ENCODE assay signal across 22 cellular contexts in the genomic region with DNA sequence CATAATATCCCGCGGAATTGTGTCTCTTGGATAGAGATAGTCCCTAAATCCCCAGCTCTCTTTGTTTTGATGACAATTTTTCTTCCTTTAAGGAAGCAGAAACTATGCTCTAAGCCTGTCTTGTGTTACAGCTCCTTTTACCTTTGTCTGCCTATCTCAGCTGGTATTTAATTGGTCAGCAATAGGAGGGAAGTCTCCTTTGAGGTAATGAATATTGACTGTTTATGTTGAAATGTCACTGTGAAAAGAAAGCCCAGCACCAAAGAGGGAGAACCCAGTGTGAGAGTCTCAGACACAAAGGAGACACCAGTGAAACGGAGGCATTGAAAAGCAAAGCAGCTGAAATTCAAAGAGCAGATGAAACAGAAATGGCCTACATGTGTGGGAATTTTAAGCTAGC.
"Had no signal": no experiment of that assay in that cellular context is flagged by ENCODE, and none has a peak within 500 bp of the region (broad histone marks: within the 10 kb centered on the region; RNA-seq: fewer than 3 reads in every experiment).

No MANE protein-coding gene starts in this region.

- H3K27me3 ChIP-seq: ascending aorta, esophagus muscularis mucosa, gastroesophageal sphincter, ovary, right lobe of liver, stomach, testis had no signal

- H3K4me2 ChIP-seq: smooth muscle cell had no signal

- ATAC-seq: activated CD4-positive, CD25-positive, alpha-beta regulatory T cell treated with anti-CD3 and anti-CD28 coated beads, Interleukin-2, amount 50 U/mL, for 24 hours; activated T-cell treated with anti-CD3 and anti-CD28 coated beads, Interleukin-2, amount 50 U/mL, for 72 hours; gastroesophageal sphincter; heart right ventricle; left colon; lower lobe of right lung; natural killer cell treated with Interleukin-12 subunit alpha and Interleukin-12 subunit beta and Interleukin-15 and Interleukin-18, amount 100 ng/mL, for 72 hours; right lobe of liver; stimulated activated effector memory CD8-positive, alpha-beta T cell treated with anti-CD3 and anti-CD28 coated beads, Interleukin-12 subunit alpha, Interleukin-12 subunit beta, amount 100 ng/mL, for 72 hours had no signal

- H3K4me1 ChIP-seq: ascending aorta, esophagus muscularis mucosa, gastroesophageal sphincter, heart right ventricle, lower lobe of right lung, right lobe of liver, stomach, testis had no signal

- H3K4me3 Mint-ChIP-seq: activated CD4-positive, alpha-beta T cell treated with anti-CD3 and anti-CD28 coated beads, Interleukin-2, amount 10 ng/mL, durations not matched to agents 7 days and 5 days; activated naive CD4-positive, alpha-beta T cell treated with anti-CD3 and anti-CD28 coated beads, Interleukin-2, amount 50 U/mL, for 24 hours; activated T-cell treated with anti-CD3 and anti-CD28 coated beads, Interleukin-2, amount 50 U/mL, for 72 hours; natural killer cell treated with Interleukin-12 subunit alpha and Interleukin-12 subunit beta and Interleukin-15 and Interleukin-18, amount 100 ng/mL, for 72 hours; stimulated activated effector memory CD8-positive, alpha-beta T cell treated with anti-CD3 and anti-CD28 coated beads, Interleukin-12 subunit alpha, Interleukin-12 subunit beta, amount 100 ng/mL, for 72 hours had no signal

- H3K27ac ChIP-seq: ascending aorta, esophagus muscularis mucosa, gastroesophageal sphincter, heart right ventricle, lower lobe of right lung, ovary, right lobe of liver, stomach, testis had no signal

- H3K36me3 ChIP-seq: ascending aorta, esophagus muscularis mucosa, gastroesophageal sphincter, heart right ventricle, lower lobe of right lung, ovary, right lobe of liver, stomach had no signal

- H3K9me3 ChIP-seq: ascending aorta, esophagus muscularis mucosa, gastroesophageal sphincter, heart right ventricle, lower lobe of right lung, ovary, right lobe of liver, stomach, testis had no signal

- H3K4me1 Mint-ChIP-seq: activated CD4-positive, alpha-beta T cell treated with anti-CD3 and anti-CD28 coated beads, Interleukin-2, amount 10 ng/mL, durations not matched to agents 7 days and 5 days; activated naive CD4-positive, alpha-beta T cell treated with anti-CD3 and anti-CD28 coated beads, Interleukin-2, amount 50 U/mL, for 24 hours; stimulated activated effector memory CD8-positive, alpha-beta T cell treated with anti-CD3 and anti-CD28 coated beads, Interleukin-12 subunit alpha, Interleukin-12 subunit beta, amount 100 ng/mL, for 72 hours had no signal

- H3K27ac Mint-ChIP-seq: activated CD4-positive, alpha-beta T cell treated with anti-CD3 and anti-CD28 coated beads, Interleukin-2, amount 10 ng/mL, durations not matched to agents 7 days and 5 days; activated naive CD4-positive, alpha-beta T cell treated with anti-CD3 and anti-CD28 coated beads, Interleukin-2, amount 50 U/mL, for 24 hours; activated T-cell treated with anti-CD3 and anti-CD28 coated beads, Interleukin-2, amount 50 U/mL, for 72 hours; natural killer cell treated with Interleukin-12 subunit alpha and Interleukin-12 subunit beta and Interleukin-15 and Interleukin-18, amount 100 ng/mL, for 72 hours; stimulated activated effector memory CD8-positive, alpha-beta T cell treated with anti-CD3 and anti-CD28 coated beads, Interleukin-12 subunit alpha, Interleukin-12 subunit beta, amount 100 ng/mL, for 72 hours had no signal

- H3K36me3 Mint-ChIP-seq: activated naive CD4-positive, alpha-beta T cell treated with anti-CD3 and anti-CD28 coated beads, Interleukin-2, amount 50 U/mL, for 24 hours; natural killer cell treated with Interleukin-12 subunit alpha and Interleukin-12 subunit beta and Interleukin-15 and Interleukin-18, amount 100 ng/mL, for 72 hours; stimulated activated effector memory CD8-positive, alpha-beta T cell treated with anti-CD3 and anti-CD28 coated beads, Interleukin-12 subunit alpha, Interleukin-12 subunit beta, amount 100 ng/mL, for 72 hours had no signal

- H3K4me3 ChIP-seq: ascending aorta, esophagus muscularis mucosa, gastroesophageal sphincter, heart right ventricle, lower lobe of right lung, ovary, right lobe of liver, smooth muscle cell, stomach, testis had no signal

- H3K27me3 Mint-ChIP-seq: activated CD4-positive, alpha-beta T cell treated with anti-CD3 and anti-CD28 coated beads, Interleukin-2, amount 10 ng/mL, durations not matched to agents 7 days and 5 days had no signal

- H3K9me3 Mint-ChIP-seq: activated CD4-positive, alpha-beta T cell treated with anti-CD3 and anti-CD28 coated beads, Interleukin-2, amount 10 ng/mL, durations not matched to agents 7 days and 5 days; activated naive CD4-positive, alpha-beta T cell treated with anti-CD3 and anti-CD28 coated beads, Interleukin-2, amount 50 U/mL, for 24 hours; activated T-cell treated with anti-CD3 and anti-CD28 coated beads, Interleukin-2, amount 50 U/mL, for 72 hours; natural killer cell treated with Interleukin-12 subunit alpha and Interleukin-12 subunit beta and Interleukin-15 and Interleukin-18, amount 100 ng/mL, for 72 hours; stimulated activated effector memory CD8-positive, alpha-beta T cell treated with anti-CD3 and anti-CD28 coated beads, Interleukin-12 subunit alpha, Interleukin-12 subunit beta, amount 100 ng/mL, for 72 hours had no signal

- DNase-seq: activated CD4-positive, alpha-beta T cell treated with anti-CD3 and anti-CD28 coated beads, Interleukin-2, amount 10 ng/mL, durations not matched to agents 7 days and 5 days; activated CD8-positive, alpha-beta memory T cell treated with anti-CD3 and anti-CD28 coated beads, Interleukin-2, amount 50 U/mL, for 4 hours; activated effector memory CD4-positive, alpha-beta T cell treated with anti-CD3 and anti-CD28 coated beads, Interleukin-2, amount 50 U/mL, for 16 hours; activated T-cell treated with anti-CD3 and anti-CD28 coated beads, Interleukin-2, amount 50 U/mL, for 72 hours; effector CD4-positive, alpha-beta T cell; heart right ventricle; left colon; lower lobe of right lung; right lobe of liver; stimulated activated CD4-positive, alpha-beta T cell treated with anti-CD3 and anti-CD28 coated beads, Interleukin-4, amount 100 ng/mL, for 24 hours; stomach; T1000; testis had no signal
